ENCODE assay signal across 1 cellular context in genomic region chr1:204420039-204421004, GRCh38.
TF ChIP-seq lines count a peak whose summit lies in the region.

No MANE protein-coding gene starts in this region.

TF ChIP-seq in H1, 55 proteins besides CTCF, POLR2A, EP300 and RAD21 (continued from another document):
- TF ChIP-seq BACH1 (IDR thresholded peaks at IDR 0.05; ENCODE audit: low read length) (no peak), ATF2 (IDR thresholded peaks at IDR 0.05; ENCODE audit: low read length) (no peak)
- TF ChIP-seq, protein P1, sequence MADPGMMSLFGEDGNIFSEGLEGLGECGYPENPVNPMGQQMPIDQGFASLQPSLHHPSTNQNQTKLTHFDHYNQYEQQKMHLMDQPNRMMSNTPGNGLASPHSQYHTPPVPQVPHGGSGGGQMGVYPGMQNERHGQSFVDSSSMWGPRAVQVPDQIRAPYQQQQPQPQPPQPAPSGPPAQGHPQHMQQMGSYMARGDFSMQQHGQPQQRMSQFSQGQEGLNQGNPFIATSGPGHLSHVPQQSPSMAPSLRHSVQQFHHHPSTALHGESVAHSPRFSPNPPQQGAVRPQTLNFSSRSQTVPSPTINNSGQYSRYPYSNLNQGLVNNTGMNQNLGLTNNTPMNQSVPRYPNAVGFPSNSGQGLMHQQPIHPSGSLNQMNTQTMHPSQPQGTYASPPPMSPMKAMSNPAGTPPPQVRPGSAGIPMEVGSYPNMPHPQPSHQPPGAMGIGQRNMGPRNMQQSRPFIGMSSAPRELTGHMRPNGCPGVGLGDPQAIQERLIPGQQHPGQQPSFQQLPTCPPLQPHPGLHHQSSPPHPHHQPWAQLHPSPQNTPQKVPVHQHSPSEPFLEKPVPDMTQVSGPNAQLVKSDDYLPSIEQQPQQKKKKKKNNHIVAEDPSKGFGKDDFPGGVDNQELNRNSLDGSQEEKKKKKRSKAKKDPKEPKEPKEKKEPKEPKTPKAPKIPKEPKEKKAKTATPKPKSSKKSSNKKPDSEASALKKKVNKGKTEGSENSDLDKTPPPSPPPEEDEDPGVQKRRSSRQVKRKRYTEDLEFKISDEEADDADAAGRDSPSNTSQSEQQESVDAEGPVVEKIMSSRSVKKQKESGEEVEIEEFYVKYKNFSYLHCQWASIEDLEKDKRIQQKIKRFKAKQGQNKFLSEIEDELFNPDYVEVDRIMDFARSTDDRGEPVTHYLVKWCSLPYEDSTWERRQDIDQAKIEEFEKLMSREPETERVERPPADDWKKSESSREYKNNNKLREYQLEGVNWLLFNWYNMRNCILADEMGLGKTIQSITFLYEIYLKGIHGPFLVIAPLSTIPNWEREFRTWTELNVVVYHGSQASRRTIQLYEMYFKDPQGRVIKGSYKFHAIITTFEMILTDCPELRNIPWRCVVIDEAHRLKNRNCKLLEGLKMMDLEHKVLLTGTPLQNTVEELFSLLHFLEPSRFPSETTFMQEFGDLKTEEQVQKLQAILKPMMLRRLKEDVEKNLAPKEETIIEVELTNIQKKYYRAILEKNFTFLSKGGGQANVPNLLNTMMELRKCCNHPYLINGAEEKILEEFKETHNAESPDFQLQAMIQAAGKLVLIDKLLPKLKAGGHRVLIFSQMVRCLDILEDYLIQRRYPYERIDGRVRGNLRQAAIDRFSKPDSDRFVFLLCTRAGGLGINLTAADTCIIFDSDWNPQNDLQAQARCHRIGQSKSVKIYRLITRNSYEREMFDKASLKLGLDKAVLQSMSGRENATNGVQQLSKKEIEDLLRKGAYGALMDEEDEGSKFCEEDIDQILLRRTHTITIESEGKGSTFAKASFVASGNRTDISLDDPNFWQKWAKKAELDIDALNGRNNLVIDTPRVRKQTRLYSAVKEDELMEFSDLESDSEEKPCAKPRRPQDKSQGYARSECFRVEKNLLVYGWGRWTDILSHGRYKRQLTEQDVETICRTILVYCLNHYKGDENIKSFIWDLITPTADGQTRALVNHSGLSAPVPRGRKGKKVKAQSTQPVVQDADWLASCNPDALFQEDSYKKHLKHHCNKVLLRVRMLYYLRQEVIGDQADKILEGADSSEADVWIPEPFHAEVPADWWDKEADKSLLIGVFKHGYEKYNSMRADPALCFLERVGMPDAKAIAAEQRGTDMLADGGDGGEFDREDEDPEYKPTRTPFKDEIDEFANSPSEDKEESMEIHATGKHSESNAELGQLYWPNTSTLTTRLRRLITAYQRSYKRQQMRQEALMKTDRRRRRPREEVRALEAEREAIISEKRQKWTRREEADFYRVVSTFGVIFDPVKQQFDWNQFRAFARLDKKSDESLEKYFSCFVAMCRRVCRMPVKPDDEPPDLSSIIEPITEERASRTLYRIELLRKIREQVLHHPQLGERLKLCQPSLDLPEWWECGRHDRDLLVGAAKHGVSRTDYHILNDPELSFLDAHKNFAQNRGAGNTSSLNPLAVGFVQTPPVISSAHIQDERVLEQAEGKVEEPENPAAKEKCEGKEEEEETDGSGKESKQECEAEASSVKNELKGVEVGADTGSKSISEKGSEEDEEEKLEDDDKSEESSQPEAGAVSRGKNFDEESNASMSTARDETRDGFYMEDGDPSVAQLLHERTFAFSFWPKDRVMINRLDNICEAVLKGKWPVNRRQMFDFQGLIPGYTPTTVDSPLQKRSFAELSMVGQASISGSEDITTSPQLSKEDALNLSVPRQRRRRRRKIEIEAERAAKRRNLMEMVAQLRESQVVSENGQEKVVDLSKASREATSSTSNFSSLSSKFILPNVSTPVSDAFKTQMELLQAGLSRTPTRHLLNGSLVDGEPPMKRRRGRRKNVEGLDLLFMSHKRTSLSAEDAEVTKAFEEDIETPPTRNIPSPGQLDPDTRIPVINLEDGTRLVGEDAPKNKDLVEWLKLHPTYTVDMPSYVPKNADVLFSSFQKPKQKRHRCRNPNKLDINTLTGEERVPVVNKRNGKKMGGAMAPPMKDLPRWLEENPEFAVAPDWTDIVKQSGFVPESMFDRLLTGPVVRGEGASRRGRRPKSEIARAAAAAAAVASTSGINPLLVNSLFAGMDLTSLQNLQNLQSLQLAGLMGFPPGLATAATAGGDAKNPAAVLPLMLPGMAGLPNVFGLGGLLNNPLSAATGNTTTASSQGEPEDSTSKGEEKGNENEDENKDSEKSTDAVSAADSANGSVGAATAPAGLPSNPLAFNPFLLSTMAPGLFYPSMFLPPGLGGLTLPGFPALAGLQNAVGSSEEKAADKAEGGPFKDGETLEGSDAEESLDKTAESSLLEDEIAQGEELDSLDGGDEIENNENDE (IDR thresholded peaks at IDR 0.05; ENCODE audit: insufficient replicate concordance, low read length): no peak
